ENCODE assay signal across 14 cellular contexts in genomic region chr15:39855400-39855799, GRCh38.
"Had no signal": no experiment of that assay in that cellular context is flagged by ENCODE, and none has a peak within 500 bp of the region (broad histone marks: within the 10 kb centered on the region; RNA-seq: fewer than 3 reads in every experiment).

No MANE protein-coding gene starts in this region.

- H3K4me3 ChIP-seq: cardiac muscle cell, colonic mucosa, left lung, sigmoid colon had no signal

- DNase-seq: activated CD4-positive, alpha-beta memory T cell treated with anti-CD3 and anti-CD28 coated beads, Interleukin-2, amount 10 ng/mL, durations not matched to agents 7 days and 5 days; activated CD4-positive, alpha-beta T cell treated with anti-CD3 and anti-CD28 coated beads for 36 hours; activated naive CD4-positive, alpha-beta T cell; activated T-cell treated with anti-CD3 and anti-CD28 coated beads, Interleukin-2, amount 50 U/mL, for 72 hours; colonic mucosa; effector CD8-positive, alpha-beta T cell; foreskin keratinocyte; immature natural killer cell; left lung; sigmoid colon; stimulated activated CD4-positive, alpha-beta T cell treated with anti-CD3 and anti-CD28 coated beads, Interleukin-4, amount 100 ng/mL, for 1 hour; stimulated activated CD8-positive, alpha-beta memory T cell treated with anti-CD3 and anti-CD28 coated beads, Interleukin-4, amount 100 ng/mL, for 48 hours; stimulated activated naive CD8-positive, alpha-beta T cell treated with anti-CD3 and anti-CD28 coated beads, Interleukin-15, amount 100 ng/mL, for 72 hours had no signal
